In the genomic region with DNA sequence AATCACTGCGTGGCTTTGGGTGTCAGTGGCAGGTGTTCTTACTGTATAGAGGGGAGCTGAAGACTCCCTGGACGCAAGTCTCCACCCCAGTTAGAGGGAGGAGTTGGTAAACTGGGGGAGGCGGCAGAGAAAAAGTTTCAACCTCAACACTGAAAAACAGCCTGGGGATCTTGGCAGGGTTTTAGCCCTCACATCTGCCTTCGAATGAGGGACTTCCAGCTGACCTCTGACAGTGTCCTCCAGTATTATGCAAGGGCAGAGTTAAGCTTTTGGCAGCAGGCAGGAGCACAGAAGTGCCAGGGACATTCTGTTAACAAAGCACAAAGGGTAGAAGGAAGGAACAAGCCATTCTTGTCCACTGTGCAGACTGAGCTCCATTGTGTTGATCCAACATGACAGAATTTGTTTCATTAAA, we compare ENCODE assay signal across 8 cellular contexts. TPM values are rescaled to one million over a fixed set of nuclear protein-coding genes. Genes with fewer than 3 reads are reported as not detected.
DNase-seq lines count a peak whose midpoint lies in the region; FAIRE-seq and TF ChIP-seq lines count a peak whose summit lies in the region.

No MANE protein-coding gene starts in this region.

- peak overlapping the region; percentile 71 for H3K4me3 Mint-ChIP-seq in type B pancreatic cell
- no peak overlapping the region for H3K4me3 Mint-ChIP-seq in activated T-helper 1 cell treated with anti-CD3 and anti-CD28 coated beads, Interleukin-12 subunit alpha, Interleukin-12 subunit beta, Interleukin-2, Interleukin-4 antibody, amounts not matched to agents 30 ng/mL and 10 ng/mL and 1 ng/mL, durations not matched to agents 14 hours and 24 hours and 36 hours

- no peak overlapping the region for H3K14ac ChIP-seq in H1 (ENCODE audit: insufficient read length)

- H3K79me2 ChIP-seq in H1 (ENCODE audit: control insufficient read depth in 1 of 2, insufficient read depth in 2 of 2, low read length in 2 of 2): no peaks in the 10 kb centered on the region

- H4K91ac ChIP-seq in H1 (replicated peaks; ENCODE audit: insufficient read length, low read length): peak overlapping the region; percentile 75

- H3K4me1 ChIP-seq in H1 (replicated peaks in 1 of 4; ENCODE audit: control insufficient read depth in 3 of 4, insufficient read depth in 4 of 4, low read length in 3 of 4): peaks cover 22 to 47% (median 32%) of the 10 kb centered on the region in 4 experiments

- H3K4me1 Mint-ChIP-seq in type B pancreatic cell (ENCODE audit: unreplicated experiment): peaks cover 53% of the 10 kb centered on the region
- peaks cover 11% of the 10 kb centered on the region for H3K4me1 Mint-ChIP-seq in activated T-helper 1 cell treated with anti-CD3 and anti-CD28 coated beads, Interleukin-12 subunit alpha, Interleukin-12 subunit beta, Interleukin-2, Interleukin-4 antibody, amounts not matched to agents 30 ng/mL and 10 ng/mL and 1 ng/mL, durations not matched to agents 14 hours and 24 hours and 36 hours (ENCODE audit: low read depth)

- H4K8ac ChIP-seq in H1 (ENCODE audit: extremely low read depth, insufficient read depth, low read length): no peak overlapping the region; the same call in 1 of the 2 replicates

- peak overlapping the region in 3 of 4 experiments; percentile 19 to 33 (median 32); a peak in 6 of 8 replicates for H3K4me3 ChIP-seq in H1 (ENCODE audit: extremely low read depth in 1 of 4, insufficient read depth in 2 of 4, low read depth in 3 of 4, low read length in 4 of 4)

- H3K18ac ChIP-seq in H1 (ENCODE audit: extremely low read depth, low read length): peak overlapping the region; percentile 63

- TF ChIP-seq CTCF in H1 (IDR thresholded peaks at IDR 0.05; ENCODE audit: control extremely low read depth in 1 of 3, insufficient read depth in 1 of 3, low read depth in 1 of 3, low read length in 3 of 3): no peak
- TF ChIP-seq CTCF in type B pancreatic cell (conservative IDR thresholded peaks at IDR 0.05): no peak

- no peaks in the 10 kb centered on the region for H3K27me3 ChIP-seq in H1 (replicated peaks in 1 of 4; ENCODE audit: control insufficient read depth in 3 of 4, extremely low read depth in 1 of 4, insufficient read depth in 3 of 4, low read length in 3 of 4)

- no peaks in the 10 kb centered on the region for H3K9me3 Mint-ChIP-seq in type B pancreatic cell
- no peaks in the 10 kb centered on the region for H3K9me3 Mint-ChIP-seq in activated T-helper 1 cell treated with anti-CD3 and anti-CD28 coated beads, Interleukin-12 subunit alpha, Interleukin-12 subunit beta, Interleukin-2, Interleukin-4 antibody, amounts not matched to agents 30 ng/mL and 10 ng/mL and 1 ng/mL, durations not matched to agents 14 hours and 24 hours and 36 hours

- TF ChIP-seq POLR2A in H1 (IDR thresholded peaks at IDR 0.05; ENCODE audit: control extremely low read depth in 1 of 2, low read depth in 2 of 2, low read length in 2 of 2): no peak

- TF ChIP-seq RAD21 in H1 (IDR thresholded peaks at IDR 0.05 in 1 of 2, conservative IDR thresholded peaks at IDR 0.05 in 1 of 2; ENCODE audit: low read depth in 2 of 2, low read length in 2 of 2): no peak

- H4K5ac ChIP-seq in H1 (ENCODE audit: insufficient read length, low read depth, low read length): peak overlapping the region; percentile 5

- H2AK5ac ChIP-seq in H1 (ENCODE audit: low read depth, low read length): peak overlapping the region; percentile 96

- H4K20me1 ChIP-seq in H1 (replicated peaks in 1 of 2; ENCODE audit: control insufficient read depth in 1 of 2, insufficient read depth in 2 of 2, low read length in 2 of 2): no peaks in the 10 kb centered on the region

- no peaks in the 10 kb centered on the region for H3K23me2 ChIP-seq in H1 (ENCODE audit: low read depth, low read length)

- H2BK12ac ChIP-seq in H1 (ENCODE audit: low read depth, low read length): peak overlapping the region; percentile 80

- H3K9ac ChIP-seq in H1 (replicated peaks in 1 of 4; ENCODE audit: extremely low read depth in 1 of 4, low read depth in 3 of 4, low read length in 3 of 4): peak overlapping the region in 2 of 4 experiments; percentile 26 to 41; a peak in 3 of 7 replicates

- peak overlapping the region; percentile 85; the same call in 1 of the 2 replicates for H2BK15ac ChIP-seq in H1 (ENCODE audit: low read length)

- intact Hi-C loops in activated T-helper 1 cell treated with anti-CD3 and anti-CD28 coated beads, Interleukin-12 subunit alpha, Interleukin-12 subunit beta, Interleukin-2, Interleukin-4 antibody, amounts not matched to agents 30 ng/mL and 10 ng/mL and 1 ng/mL, durations not matched to agents 14 hours and 24 hours and 36 hours (cut with micrococcal nuclease): loop anchor here (5.0 kb wide), 2 partner anchors 367 to 727 kb away; no protein-coding TSS in a partner anchor

- WGBS in H1 (ENCODE audit: extremely low coverage in 1 of 2, insufficient coverage in 1 of 2, insufficient read length in 1 of 2, insufficient replicate concordance in 2 of 2, low coverage in 1 of 2, low lambda C conversion rate in 2 of 2, missing lambda C conversion rate in 1 of 2), 2 experiments: 12% methylated on average over 4 of the region's 4 CpGs; no CpG with 5 or more reads in 1 of the 2 experiments

- H3K27ac Mint-ChIP-seq in type B pancreatic cell: peak overlapping the region; percentile 97
- no peak overlapping the region for H3K27ac Mint-ChIP-seq in activated T-helper 1 cell treated with anti-CD3 and anti-CD28 coated beads, Interleukin-12 subunit alpha, Interleukin-12 subunit beta, Interleukin-2, Interleukin-4 antibody, amounts not matched to agents 30 ng/mL and 10 ng/mL and 1 ng/mL, durations not matched to agents 14 hours and 24 hours and 36 hours

- peak overlapping the region; percentile 59 to 67 for H3K4me2 ChIP-seq in H1 (ENCODE audit: insufficient read depth in 1 of 2, low read depth in 2 of 2, low read length in 2 of 2)

- peak overlapping the region; percentile 70 for H3K27ac ChIP-seq in H1 (ENCODE audit: low read depth, low read length)

- no peak for FAIRE-seq in H1 (lab: Jason Lieb, UNC)
- no peak for FAIRE-seq in RCC 7860 (lab: Jason Lieb, UNC)

- H3K27me3 Mint-ChIP-seq in type B pancreatic cell: no peaks in the 10 kb centered on the region
- H3K27me3 Mint-ChIP-seq in activated T-helper 1 cell treated with anti-CD3 and anti-CD28 coated beads, Interleukin-12 subunit alpha, Interleukin-12 subunit beta, Interleukin-2, Interleukin-4 antibody, amounts not matched to agents 30 ng/mL and 10 ng/mL and 1 ng/mL, durations not matched to agents 14 hours and 24 hours and 36 hours (ENCODE audit: insufficient read depth): peaks cover 18% of the 10 kb centered on the region

- 0 out of 3 replicates have a peak, but pooled peaks of 1 of the 2 experiments have one; percentile 0 for TF ChIP-seq EP300 in H1 (IDR thresholded peaks at IDR 0.05; ENCODE audit: borderline replicate concordance in 1 of 2, low read depth in 2 of 2, low read length in 2 of 2)

- H3K56ac ChIP-seq in H1 (replicated peaks; ENCODE audit: insufficient read length, low read depth, low read length): peak overlapping the region; percentile 44

- 0 out of 2 replicates have a peak overlapping the region, but pooled peaks have one; percentile 8 for H2AFZ ChIP-seq in H1 (ENCODE audit: low read length)

- POLR2A ChIA-PET in H1 (lab: Charles Lee; ENCODE audit: partially characterized antibody): interaction anchor here (0.8 to 1.9 kb wide), 6 partner anchors 8 to 308 kb away, joined by 3 to 8 read pairs (median 4); partner anchors contain the start of gene NUP133

- H3K4ac ChIP-seq in H1 (replicated peaks; ENCODE audit: insufficient read length, low read depth, low read length): no peak overlapping the region

- CTCF ChIA-PET in H1 (lab: Charles Lee; ENCODE audit: partially characterized antibody): interaction anchor here (0.6 to 5.7 kb wide), 15 partner anchors 10 to 564 kb away, joined by 3 to 43 read pairs (median 4); no protein-coding TSS in a partner anchor

- H3K79me1 ChIP-seq in H1 (ENCODE audit: low read depth, low read length): no peaks in the 10 kb centered on the region

- peak overlapping the region; percentile 96 for H2BK20ac ChIP-seq in H1 (ENCODE audit: low read length)

- H3K23ac ChIP-seq in H1 (ENCODE audit: insufficient read length): no peak overlapping the region

- peak overlapping the region; percentile 94 for H2BK5ac ChIP-seq in H1 (ENCODE audit: low read depth, low read length)

- H3K9me3 ChIP-seq in H1 (ENCODE audit: insufficient read depth in 2 of 2, low read depth in 1 of 2, low read length in 1 of 2): no peaks in the 10 kb centered on the region

- DNase-seq in NCI-H510A treated with DMSO at 0.1 percent for 48 hours (lab: John Stamatoyannopoulos, UW): peak; percentile 41
- no peak for DNase-seq in NCI-H510A (lab: John Stamatoyannopoulos, UW)
- DNase-seq in H1 (ENCODE audit: low read depth in 1 of 2, low spot score in 2 of 2): peak in 1 of 2 experiments; percentile 50
- peak; percentile 95 for DNase-seq in midbrain (lab: John Stamatoyannopoulos, UW)
- peak; percentile 62 for DNase-seq in type B pancreatic cell (ENCODE audit: extremely low spot score, unreplicated experiment)
- DNase-seq in activated T-helper 1 cell treated with anti-CD3 and anti-CD28 coated beads, Interleukin-12 subunit alpha, Interleukin-12 subunit beta, Interleukin-2, Interleukin-4 antibody, amounts not matched to agents 30 ng/mL and 10 ng/mL and 1 ng/mL, durations not matched to agents 14 hours and 24 hours and 36 hours (ENCODE audit: low spot score): no peak
- DNase-seq in RCC 7860 (ENCODE audit: low spot score): no peak
- no peak for DNase-seq in KG1 (lab: John Stamatoyannopoulos, UW)

- H3K36me3 Mint-ChIP-seq in type B pancreatic cell: no peaks in the 10 kb centered on the region
- no peaks in the 10 kb centered on the region for H3K36me3 Mint-ChIP-seq in activated T-helper 1 cell treated with anti-CD3 and anti-CD28 coated beads, Interleukin-12 subunit alpha, Interleukin-12 subunit beta, Interleukin-2, Interleukin-4 antibody, amounts not matched to agents 30 ng/mL and 10 ng/mL and 1 ng/mL, durations not matched to agents 14 hours and 24 hours and 36 hours (ENCODE audit: low read depth)

- peak overlapping the region; percentile 81 for H2BK120ac ChIP-seq in H1 (replicated peaks; ENCODE audit: low read depth, low read length)

- H3K36me3 ChIP-seq in H1 (ENCODE audit: control insufficient read depth in 2 of 4, insufficient read depth in 4 of 4, low read length in 3 of 4): no peaks in the 10 kb centered on the region

RNA-seq across cellular contexts. Expression of gene RAB4A, which starts 41.2 kb away (rescaled TPM):
- 68.8 and 73.4 TPM in 2 replicates for total RNA-seq in H1 (2021; fragmentation: NEBNext Ultra II Directional; extraction: Animal tissue kit (Norgen Biotek cat#: 25700))
- polyA plus RNA-seq in H1 (2011; rRNA removed): 13.3 and 16.7 TPM in 2 replicates
- 30.0 TPM for polyA plus RNA-seq in H1 (2011; cell fraction: cytosol; rRNA removed)
- 12.3 TPM for polyA plus RNA-seq in H1 (2011; cell fraction: nucleus; rRNA removed)
- polyA plus RNA-seq in H1 (2012, experiment 1 of 2): 34.1 to 42.5 TPM (median 36.4 TPM) in 4 replicates
- polyA plus RNA-seq in H1 (2012, experiment 2 of 2): 26.9 TPM
- 20.3 TPM for polyA plus RNA-seq in H1 (2013, experiment 1 of 2)
- polyA plus RNA-seq in H1 (2013, experiment 2 of 2): 21.3 TPM
- polyA minus RNA-seq in H1 (2011; rRNA and poly(A)+ RNA removed): 5.7 and 6.6 TPM in 2 replicates
- polyA minus RNA-seq in H1 (2011; cell fraction: cytosol; rRNA and poly(A)+ RNA removed): 11.6 TPM
- 19.8 TPM for polyA minus RNA-seq in H1 (2011; cell fraction: nucleus; rRNA and poly(A)+ RNA removed)
- total RNA-seq in type B pancreatic cell (ENCODE audit: low replicate concordance): 59.9 and 71.8 TPM in 2 replicates
- total RNA-seq in activated T-helper 1 cell treated with anti-CD3 and anti-CD28 coated beads, Interleukin-12 subunit alpha, Interleukin-12 subunit beta, Interleukin-2, Interleukin-4 antibody, amounts not matched to agents 30 ng/mL and 10 ng/mL and 1 ng/mL, durations not matched to agents 14 hours and 24 hours and 36 hours: 29.0 and 29.3 TPM in 2 replicates

Comparison
In these comparisons a context has a peak if more than half of its experiments do, and no peak if none do; other contexts are left out.
1. DNase-seq: peak in NCI-H510A treated with DMSO at 0.1 percent for 48 hours (single experiment), midbrain (single experiment) and type B pancreatic cell (single experiment); none in NCI-H510A (single experiment), activated T-helper 1 cell treated with anti-CD3 and anti-CD28 coated beads, Interleukin-12 subunit alpha, Interleukin-12 subunit beta, Interleukin-2, Interleukin-4 antibody, amounts not matched to agents 30 ng/mL and 10 ng/mL and 1 ng/mL, durations not matched to agents 14 hours and 24 hours and 36 hours (single experiment), RCC 7860 (single experiment) and KG1 (single experiment).